In the genomic region with DNA sequence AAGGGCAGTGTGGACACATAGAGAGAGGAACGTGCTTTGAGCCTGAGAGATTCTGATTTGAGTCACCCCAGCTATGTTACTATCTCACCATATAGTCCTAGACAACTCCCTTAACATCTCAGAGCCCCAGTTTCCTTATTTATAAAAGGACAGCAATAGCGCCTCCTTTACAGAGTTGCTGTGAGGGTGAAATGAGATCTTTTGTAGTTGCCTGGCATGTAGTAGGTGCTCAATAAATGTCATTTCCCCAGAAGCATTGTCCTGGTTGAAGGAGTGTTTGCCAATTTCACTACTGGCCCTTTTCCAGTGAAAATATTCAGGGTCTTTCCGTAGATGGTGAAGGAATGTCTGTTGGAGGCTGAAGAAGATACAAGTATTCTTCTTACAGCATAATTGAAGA, we compare ENCODE assay signal across 1 cellular context.
TF ChIP-seq lines count a peak whose summit lies in the region.

No MANE protein-coding gene starts in this region.

TF ChIP-seq in GM23338, 12 proteins besides CTCF, POLR2A, EP300 and RAD21 (continued from another document):
- TF ChIP-seq ZNF462 (CRISPR knock-in tag; IDR thresholded peaks at IDR 0.05) (no peak), EZH2 (IDR thresholded peaks at IDR 0.05; ENCODE audit: low read depth, unreplicated experiment) (no peak), ZNF114 (CRISPR knock-in tag; IDR thresholded peaks at IDR 0.05) (no peak), POLR2AphosphoS5 (IDR thresholded peaks at IDR 0.05; ENCODE audit: low read depth) (no peak), EZH2phosphoT487 (IDR thresholded peaks at IDR 0.05; ENCODE audit: unreplicated experiment) (no peak), CREB1 (CRISPR knock-in tag; IDR thresholded peaks at IDR 0.05; ENCODE audit: low read depth) (no peak), NANOG (IDR thresholded peaks at IDR 0.05; ENCODE audit: borderline replicate concordance) (no peak), JUNB (IDR thresholded peaks at IDR 0.05; ENCODE audit: unreplicated experiment) (no peak), ZNF331 (CRISPR knock-in tag; IDR thresholded peaks at IDR 0.05; ENCODE audit: low read depth) (no peak)
- TF ChIP-seq, protein P1, sequence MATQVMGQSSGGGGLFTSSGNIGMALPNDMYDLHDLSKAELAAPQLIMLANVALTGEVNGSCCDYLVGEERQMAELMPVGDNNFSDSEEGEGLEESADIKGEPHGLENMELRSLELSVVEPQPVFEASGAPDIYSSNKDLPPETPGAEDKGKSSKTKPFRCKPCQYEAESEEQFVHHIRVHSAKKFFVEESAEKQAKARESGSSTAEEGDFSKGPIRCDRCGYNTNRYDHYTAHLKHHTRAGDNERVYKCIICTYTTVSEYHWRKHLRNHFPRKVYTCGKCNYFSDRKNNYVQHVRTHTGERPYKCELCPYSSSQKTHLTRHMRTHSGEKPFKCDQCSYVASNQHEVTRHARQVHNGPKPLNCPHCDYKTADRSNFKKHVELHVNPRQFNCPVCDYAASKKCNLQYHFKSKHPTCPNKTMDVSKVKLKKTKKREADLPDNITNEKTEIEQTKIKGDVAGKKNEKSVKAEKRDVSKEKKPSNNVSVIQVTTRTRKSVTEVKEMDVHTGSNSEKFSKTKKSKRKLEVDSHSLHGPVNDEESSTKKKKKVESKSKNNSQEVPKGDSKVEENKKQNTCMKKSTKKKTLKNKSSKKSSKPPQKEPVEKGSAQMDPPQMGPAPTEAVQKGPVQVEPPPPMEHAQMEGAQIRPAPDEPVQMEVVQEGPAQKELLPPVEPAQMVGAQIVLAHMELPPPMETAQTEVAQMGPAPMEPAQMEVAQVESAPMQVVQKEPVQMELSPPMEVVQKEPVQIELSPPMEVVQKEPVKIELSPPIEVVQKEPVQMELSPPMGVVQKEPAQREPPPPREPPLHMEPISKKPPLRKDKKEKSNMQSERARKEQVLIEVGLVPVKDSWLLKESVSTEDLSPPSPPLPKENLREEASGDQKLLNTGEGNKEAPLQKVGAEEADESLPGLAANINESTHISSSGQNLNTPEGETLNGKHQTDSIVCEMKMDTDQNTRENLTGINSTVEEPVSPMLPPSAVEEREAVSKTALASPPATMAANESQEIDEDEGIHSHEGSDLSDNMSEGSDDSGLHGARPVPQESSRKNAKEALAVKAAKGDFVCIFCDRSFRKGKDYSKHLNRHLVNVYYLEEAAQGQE (IDR thresholded peaks at IDR 0.05; ENCODE audit: unreplicated experiment) = no peak
